1 cellular context compared by ENCODE assay signal in the genomic region with DNA sequence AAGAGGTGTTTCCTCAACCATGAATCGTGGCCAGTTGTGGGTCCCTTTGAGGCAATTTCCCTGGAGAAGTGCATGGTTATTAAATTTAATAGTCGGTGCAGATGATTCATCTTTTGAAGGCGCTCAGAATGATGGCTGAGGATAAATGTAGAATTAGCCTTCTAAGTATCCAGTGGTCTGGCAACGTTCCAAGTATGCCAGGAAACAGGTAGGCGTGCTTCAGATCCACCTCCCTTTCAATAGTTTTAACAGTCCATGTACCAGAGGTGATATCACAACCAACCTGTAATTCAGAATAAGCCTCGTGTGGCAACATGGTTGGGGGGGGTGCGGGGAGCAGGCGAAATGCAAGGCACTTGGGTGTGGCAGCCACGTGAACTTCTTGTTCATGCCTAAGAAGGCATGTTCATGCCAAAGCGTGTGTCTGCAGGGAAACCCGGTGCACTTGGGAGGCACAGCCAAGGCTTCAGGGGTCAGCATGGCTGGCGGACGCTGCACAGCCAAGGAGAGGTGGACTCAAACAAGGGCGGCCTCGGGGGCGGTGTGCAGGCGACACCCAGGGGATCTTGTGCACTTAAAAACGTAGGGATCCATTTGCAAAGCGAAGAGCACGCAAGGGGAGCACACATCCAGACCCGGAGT.
TF ChIP-seq lines count a peak whose summit lies in the region.

No MANE protein-coding gene starts in this region.

TF ChIP-seq in HEK293, 187 proteins besides CTCF, POLR2A, EP300 and RAD21 (continued from another document and continues in another):
- TF ChIP-seq, protein P1, sequence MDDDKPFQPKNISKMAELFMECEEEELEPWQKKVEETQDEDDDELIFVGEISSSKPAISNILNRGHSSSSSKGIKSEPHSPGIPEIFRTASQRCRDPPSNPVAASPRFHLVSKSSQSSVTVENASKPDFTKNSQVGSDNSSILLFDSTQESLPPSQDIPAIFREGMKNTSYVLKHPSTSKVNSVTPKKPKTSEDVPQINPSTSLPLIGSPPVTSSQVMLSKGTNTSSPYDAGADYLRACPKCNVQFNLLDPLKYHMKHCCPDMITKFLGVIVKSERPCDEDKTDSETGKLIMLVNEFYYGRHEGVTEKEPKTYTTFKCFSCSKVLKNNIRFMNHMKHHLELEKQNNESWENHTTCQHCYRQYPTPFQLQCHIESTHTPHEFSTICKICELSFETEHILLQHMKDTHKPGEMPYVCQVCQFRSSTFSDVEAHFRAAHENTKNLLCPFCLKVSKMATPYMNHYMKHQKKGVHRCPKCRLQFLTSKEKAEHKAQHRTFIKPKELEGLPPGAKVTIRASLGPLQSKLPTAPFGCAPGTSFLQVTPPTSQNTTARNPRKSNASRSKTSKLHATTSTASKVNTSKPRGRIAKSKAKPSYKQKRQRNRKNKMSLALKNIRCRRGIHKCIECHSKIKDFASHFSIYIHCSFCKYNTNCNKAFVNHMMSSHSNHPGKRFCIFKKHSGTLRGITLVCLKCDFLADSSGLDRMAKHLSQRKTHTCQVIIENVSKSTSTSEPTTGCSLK (tag by site-specific recombination; IDR thresholded peaks at IDR 0.05): no peak
- peak; percentile 31; the same call in 1 of the 2 replicates for TF ChIP-seq KLF1 (tag by site-specific recombination; IDR thresholded peaks at IDR 0.05)
- no peak for TF ChIP-seq KLF7 (tag by site-specific recombination; IDR thresholded peaks at IDR 0.05; ENCODE audit: borderline replicate concordance)
- peak; percentile 34; the same call in 1 of the 2 replicates for TF ChIP-seq ZNF558 (tag by site-specific recombination; IDR thresholded peaks at IDR 0.05)
- TF ChIP-seq, protein P2, sequence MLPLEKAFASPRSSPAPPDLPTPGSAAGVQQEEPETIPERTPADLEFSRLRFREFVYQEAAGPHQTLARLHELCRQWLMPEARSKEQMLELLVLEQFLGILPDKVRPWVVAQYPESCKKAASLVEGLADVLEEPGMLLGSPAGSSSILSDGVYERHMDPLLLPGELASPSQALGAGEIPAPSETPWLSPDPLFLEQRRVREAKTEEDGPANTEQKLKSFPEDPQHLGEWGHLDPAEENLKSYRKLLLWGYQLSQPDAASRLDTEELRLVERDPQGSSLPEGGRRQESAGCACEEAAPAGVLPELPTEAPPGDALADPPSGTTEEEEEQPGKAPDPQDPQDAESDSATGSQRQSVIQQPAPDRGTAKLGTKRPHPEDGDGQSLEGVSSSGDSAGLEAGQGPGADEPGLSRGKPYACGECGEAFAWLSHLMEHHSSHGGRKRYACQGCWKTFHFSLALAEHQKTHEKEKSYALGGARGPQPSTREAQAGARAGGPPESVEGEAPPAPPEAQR (tag by site-specific recombination; IDR thresholded peaks at IDR 0.05): no peak
- TF ChIP-seq ZNF837 (tag by site-specific recombination; IDR thresholded peaks at IDR 0.05): no peak
- no peak for TF ChIP-seq ZNF830 (tag by site-specific recombination; IDR thresholded peaks at IDR 0.05; ENCODE audit: low read depth)
- TF ChIP-seq, protein P3, sequence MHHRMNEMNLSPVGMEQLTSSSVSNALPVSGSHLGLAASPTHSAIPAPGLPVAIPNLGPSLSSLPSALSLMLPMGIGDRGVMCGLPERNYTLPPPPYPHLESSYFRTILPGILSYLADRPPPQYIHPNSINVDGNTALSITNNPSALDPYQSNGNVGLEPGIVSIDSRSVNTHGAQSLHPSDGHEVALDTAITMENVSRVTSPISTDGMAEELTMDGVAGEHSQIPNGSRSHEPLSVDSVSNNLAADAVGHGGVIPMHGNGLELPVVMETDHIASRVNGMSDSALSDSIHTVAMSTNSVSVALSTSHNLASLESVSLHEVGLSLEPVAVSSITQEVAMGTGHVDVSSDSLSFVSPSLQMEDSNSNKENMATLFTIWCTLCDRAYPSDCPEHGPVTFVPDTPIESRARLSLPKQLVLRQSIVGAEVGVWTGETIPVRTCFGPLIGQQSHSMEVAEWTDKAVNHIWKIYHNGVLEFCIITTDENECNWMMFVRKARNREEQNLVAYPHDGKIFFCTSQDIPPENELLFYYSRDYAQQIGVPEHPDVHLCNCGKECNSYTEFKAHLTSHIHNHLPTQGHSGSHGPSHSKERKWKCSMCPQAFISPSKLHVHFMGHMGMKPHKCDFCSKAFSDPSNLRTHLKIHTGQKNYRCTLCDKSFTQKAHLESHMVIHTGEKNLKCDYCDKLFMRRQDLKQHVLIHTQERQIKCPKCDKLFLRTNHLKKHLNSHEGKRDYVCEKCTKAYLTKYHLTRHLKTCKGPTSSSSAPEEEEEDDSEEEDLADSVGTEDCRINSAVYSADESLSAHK (tag by site-specific recombination; IDR thresholded peaks at IDR 0.05): no peak
- no peak for TF ChIP-seq ZNF23 (tag by site-specific recombination; IDR thresholded peaks at IDR 0.05; ENCODE audit: borderline replicate concordance)
- TF ChIP-seq, protein P4, sequence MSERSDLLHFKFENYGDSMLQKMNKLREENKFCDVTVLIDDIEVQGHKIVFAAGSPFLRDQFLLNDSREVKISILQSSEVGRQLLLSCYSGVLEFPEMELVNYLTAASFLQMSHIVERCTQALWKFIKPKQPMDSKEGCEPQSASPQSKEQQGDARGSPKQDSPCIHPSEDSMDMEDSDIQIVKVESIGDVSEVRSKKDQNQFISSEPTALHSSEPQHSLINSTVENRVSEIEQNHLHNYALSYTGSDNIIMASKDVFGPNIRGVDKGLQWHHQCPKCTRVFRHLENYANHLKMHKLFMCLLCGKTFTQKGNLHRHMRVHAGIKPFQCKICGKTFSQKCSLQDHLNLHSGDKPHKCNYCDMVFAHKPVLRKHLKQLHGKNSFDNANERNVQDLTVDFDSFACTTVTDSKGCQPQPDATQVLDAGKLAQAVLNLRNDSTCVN (tag by site-specific recombination; optimal IDR thresholded peaks at IDR 0.05): no peak
- no peak for TF ChIP-seq MZF1 (tag by site-specific recombination; IDR thresholded peaks at IDR 0.05; ENCODE audit: borderline replicate concordance)
- no peak for TF ChIP-seq TRIM28 (IDR thresholded peaks at IDR 0.05; ENCODE audit: borderline replicate concordance, low read length)
- no peak for TF ChIP-seq ZNF707 (tag by site-specific recombination; IDR thresholded peaks at IDR 0.05)
- TF ChIP-seq ZNF560 (tag by site-specific recombination; IDR thresholded peaks at IDR 0.05; ENCODE audit: borderline replicate concordance): no peak
- TF ChIP-seq ZNF2 (tag by site-specific recombination; IDR thresholded peaks at IDR 0.05): 0 out of 2 replicates have a peak, but pooled peaks have one; percentile 13
- no peak for TF ChIP-seq ZNF501 (tag by site-specific recombination; IDR thresholded peaks at IDR 0.05)
- no peak for TF ChIP-seq ZNF473 (tag by site-specific recombination; IDR thresholded peaks at IDR 0.05)
- no peak for TF ChIP-seq ZNF169 (tag by site-specific recombination; IDR thresholded peaks at IDR 0.05)
- TF ChIP-seq ZNF596 (tag by site-specific recombination; IDR thresholded peaks at IDR 0.05): no peak
- TF ChIP-seq GLI2 (tag by site-specific recombination; IDR thresholded peaks at IDR 0.05; ENCODE audit: borderline replicate concordance, low read depth): no peak; the same call in 1 of the 2 replicates
- TF ChIP-seq SP3 (tag by site-specific recombination; IDR thresholded peaks at IDR 0.05): no peak
- TF ChIP-seq ZNF549 (tag by site-specific recombination; IDR thresholded peaks at IDR 0.05): no peak
- TF ChIP-seq ZNF37A (tag by site-specific recombination; IDR thresholded peaks at IDR 0.05): no peak
- TF ChIP-seq ZNF843 (tag by site-specific recombination; IDR thresholded peaks at IDR 0.05): 0 out of 2 replicates have a peak, but pooled peaks have one; percentile 49
- no peak for TF ChIP-seq ZNF10 (tag by site-specific recombination; IDR thresholded peaks at IDR 0.05)
- TF ChIP-seq, protein P5, sequence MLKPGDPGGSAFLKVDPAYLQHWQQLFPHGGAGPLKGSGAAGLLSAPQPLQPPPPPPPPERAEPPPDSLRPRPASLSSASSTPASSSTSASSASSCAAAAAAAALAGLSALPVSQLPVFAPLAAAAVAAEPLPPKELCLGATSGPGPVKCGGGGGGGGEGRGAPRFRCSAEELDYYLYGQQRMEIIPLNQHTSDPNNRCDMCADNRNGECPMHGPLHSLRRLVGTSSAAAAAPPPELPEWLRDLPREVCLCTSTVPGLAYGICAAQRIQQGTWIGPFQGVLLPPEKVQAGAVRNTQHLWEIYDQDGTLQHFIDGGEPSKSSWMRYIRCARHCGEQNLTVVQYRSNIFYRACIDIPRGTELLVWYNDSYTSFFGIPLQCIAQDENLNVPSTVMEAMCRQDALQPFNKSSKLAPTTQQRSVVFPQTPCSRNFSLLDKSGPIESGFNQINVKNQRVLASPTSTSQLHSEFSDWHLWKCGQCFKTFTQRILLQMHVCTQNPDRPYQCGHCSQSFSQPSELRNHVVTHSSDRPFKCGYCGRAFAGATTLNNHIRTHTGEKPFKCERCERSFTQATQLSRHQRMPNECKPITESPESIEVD (tag by site-specific recombination; IDR thresholded peaks at IDR 0.05): peak; percentile 64; the same call in 1 of the 2 replicates
- TF ChIP-seq, protein P6, sequence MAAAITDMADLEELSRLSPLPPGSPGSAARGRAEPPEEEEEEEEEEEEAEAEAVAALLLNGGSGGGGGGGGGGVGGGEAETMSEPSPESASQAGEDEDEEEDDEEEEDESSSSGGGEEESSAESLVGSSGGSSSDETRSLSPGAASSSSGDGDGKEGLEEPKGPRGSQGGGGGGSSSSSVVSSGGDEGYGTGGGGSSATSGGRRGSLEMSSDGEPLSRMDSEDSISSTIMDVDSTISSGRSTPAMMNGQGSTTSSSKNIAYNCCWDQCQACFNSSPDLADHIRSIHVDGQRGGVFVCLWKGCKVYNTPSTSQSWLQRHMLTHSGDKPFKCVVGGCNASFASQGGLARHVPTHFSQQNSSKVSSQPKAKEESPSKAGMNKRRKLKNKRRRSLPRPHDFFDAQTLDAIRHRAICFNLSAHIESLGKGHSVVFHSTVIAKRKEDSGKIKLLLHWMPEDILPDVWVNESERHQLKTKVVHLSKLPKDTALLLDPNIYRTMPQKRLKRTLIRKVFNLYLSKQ (tag by site-specific recombination; IDR thresholded peaks at IDR 0.05; ENCODE audit: borderline replicate concordance): no peak
- TF ChIP-seq ZNF157 (tag by site-specific recombination; IDR thresholded peaks at IDR 0.05): no peak
- TF ChIP-seq, protein P7, sequence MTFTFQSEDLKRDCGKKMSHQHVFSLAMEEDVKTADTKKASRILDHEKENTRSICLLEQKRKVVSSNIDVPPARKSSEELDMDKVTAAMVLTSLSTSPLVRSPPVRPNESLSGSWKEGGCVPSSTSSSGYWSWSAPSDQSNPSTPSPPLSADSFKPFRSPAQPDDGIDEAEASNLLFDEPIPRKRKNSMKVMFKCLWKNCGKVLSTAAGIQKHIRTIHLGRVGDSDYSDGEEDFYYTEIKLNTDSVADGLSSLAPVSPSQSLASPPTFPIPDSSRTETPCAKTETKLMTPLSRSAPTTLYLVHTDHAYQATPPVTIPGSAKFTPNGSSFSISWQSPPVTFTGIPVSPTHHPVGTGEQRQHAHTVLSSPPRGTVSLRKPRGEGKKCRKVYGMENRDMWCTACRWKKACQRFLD (tag by site-specific recombination; IDR thresholded peaks at IDR 0.05): no peak
- TF ChIP-seq REPIN1 (tag by site-specific recombination; IDR thresholded peaks at IDR 0.05; ENCODE audit: low read depth): no peak
- TF ChIP-seq, protein P8, sequence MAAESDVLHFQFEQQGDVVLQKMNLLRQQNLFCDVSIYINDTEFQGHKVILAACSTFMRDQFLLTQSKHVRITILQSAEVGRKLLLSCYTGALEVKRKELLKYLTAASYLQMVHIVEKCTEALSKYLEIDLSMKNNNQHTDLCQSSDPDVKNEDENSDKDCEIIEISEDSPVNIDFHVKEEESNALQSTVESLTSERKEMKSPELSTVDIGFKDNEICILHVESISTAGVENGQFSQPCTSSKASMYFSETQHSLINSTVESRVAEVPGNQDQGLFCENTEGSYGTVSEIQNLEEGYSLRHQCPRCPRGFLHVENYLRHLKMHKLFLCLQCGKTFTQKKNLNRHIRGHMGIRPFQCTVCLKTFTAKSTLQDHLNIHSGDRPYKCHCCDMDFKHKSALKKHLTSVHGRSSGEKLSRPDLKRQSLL (tag by site-specific recombination; IDR thresholded peaks at IDR 0.05): no peak
- no peak for TF ChIP-seq SETDB1 (IDR thresholded peaks at IDR 0.05; ENCODE audit: insufficient read length, low read length)
- TF ChIP-seq, protein P9, sequence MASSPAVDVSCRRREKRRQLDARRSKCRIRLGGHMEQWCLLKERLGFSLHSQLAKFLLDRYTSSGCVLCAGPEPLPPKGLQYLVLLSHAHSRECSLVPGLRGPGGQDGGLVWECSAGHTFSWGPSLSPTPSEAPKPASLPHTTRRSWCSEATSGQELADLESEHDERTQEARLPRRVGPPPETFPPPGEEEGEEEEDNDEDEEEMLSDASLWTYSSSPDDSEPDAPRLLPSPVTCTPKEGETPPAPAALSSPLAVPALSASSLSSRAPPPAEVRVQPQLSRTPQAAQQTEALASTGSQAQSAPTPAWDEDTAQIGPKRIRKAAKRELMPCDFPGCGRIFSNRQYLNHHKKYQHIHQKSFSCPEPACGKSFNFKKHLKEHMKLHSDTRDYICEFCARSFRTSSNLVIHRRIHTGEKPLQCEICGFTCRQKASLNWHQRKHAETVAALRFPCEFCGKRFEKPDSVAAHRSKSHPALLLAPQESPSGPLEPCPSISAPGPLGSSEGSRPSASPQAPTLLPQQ (tag by site-specific recombination; IDR thresholded peaks at IDR 0.05): peak; percentile 73; the same call in 1 of the 2 replicates
- no peak; the same call in 1 of the 2 replicates for TF ChIP-seq ZXDB (tag by site-specific recombination; IDR thresholded peaks at IDR 0.05)
- 0 out of 2 replicates have a peak, but pooled peaks have one; percentile 16 for TF ChIP-seq FEZF1 (tag by site-specific recombination; IDR thresholded peaks at IDR 0.05)
- TF ChIP-seq ZNF184 (tag by site-specific recombination; IDR thresholded peaks at IDR 0.05): peak; percentile 74; the same call in 1 of the 2 replicates
- no peak for TF ChIP-seq ZNF677 (tag by site-specific recombination; IDR thresholded peaks at IDR 0.05)
- no peak for TF ChIP-seq ZNF747 (tag by site-specific recombination; IDR thresholded peaks at IDR 0.05)
- TF ChIP-seq, protein P10, sequence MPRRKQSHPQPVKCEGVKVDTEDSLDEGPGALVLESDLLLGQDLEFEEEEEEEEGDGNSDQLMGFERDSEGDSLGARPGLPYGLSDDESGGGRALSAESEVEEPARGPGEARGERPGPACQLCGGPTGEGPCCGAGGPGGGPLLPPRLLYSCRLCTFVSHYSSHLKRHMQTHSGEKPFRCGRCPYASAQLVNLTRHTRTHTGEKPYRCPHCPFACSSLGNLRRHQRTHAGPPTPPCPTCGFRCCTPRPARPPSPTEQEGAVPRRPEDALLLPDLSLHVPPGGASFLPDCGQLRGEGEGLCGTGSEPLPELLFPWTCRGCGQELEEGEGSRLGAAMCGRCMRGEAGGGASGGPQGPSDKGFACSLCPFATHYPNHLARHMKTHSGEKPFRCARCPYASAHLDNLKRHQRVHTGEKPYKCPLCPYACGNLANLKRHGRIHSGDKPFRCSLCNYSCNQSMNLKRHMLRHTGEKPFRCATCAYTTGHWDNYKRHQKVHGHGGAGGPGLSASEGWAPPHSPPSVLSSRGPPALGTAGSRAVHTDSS (tag by site-specific recombination; IDR thresholded peaks at IDR 0.05): no peak
- TF ChIP-seq ZNF248 (tag by site-specific recombination; IDR thresholded peaks at IDR 0.05): no peak
- no peak for TF ChIP-seq OSR2 (tag by site-specific recombination; IDR thresholded peaks at IDR 0.05)
- TF ChIP-seq, protein P11, sequence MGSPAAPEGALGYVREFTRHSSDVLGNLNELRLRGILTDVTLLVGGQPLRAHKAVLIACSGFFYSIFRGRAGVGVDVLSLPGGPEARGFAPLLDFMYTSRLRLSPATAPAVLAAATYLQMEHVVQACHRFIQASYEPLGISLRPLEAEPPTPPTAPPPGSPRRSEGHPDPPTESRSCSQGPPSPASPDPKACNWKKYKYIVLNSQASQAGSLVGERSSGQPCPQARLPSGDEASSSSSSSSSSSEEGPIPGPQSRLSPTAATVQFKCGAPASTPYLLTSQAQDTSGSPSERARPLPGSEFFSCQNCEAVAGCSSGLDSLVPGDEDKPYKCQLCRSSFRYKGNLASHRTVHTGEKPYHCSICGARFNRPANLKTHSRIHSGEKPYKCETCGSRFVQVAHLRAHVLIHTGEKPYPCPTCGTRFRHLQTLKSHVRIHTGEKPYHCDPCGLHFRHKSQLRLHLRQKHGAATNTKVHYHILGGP (tag by site-specific recombination; IDR thresholded peaks at IDR 0.05): peak; percentile 93
